ENCODE assay signal across 1 cellular context in the genomic region with DNA sequence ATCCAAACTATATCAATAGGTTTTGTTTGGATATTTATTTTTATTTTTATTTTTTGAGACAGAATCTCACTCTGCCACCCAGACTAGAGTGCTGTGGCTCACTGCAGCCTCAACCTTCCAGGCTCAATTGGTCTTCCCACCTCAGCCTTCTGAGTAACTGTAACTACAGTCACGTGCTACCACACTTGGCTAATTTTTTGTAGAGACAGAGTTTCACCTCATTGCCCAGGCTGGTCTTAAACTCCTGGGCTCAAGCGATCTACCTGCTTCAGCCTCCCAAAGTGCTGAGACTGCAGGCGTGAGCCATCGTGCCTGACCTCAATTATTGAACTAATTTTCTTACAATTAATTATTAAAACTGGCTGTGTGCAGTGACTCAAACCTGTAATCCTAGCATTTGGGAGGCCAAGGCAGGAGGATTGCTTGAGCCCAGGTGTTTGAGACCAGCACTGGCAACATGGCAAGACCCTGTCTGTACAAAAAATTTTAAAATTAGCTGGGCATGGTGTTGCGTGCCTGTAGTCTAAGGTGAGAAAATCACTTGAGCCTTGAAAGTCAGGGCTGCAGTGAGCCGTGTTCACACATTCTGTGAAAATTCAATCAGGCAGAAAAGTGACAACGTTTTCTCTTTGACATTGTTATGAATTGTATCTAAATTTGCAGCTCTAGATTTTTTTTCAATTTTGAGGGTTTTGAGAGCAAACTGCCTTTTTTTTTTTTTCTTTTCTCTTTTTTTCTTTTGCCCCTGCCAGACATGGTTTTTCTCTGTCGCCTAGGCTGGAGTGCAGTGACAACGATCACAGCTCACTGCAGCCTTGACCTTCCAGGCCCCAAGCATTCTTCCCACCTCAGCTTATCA.
TF ChIP-seq lines count a peak whose summit lies in the region.

No MANE protein-coding gene starts in this region.

TF ChIP-seq in GM12878, 131 proteins besides CTCF, POLR2A, EP300 and RAD21 (continued from another document and continues in another):
- TF ChIP-seq, protein P1, sequence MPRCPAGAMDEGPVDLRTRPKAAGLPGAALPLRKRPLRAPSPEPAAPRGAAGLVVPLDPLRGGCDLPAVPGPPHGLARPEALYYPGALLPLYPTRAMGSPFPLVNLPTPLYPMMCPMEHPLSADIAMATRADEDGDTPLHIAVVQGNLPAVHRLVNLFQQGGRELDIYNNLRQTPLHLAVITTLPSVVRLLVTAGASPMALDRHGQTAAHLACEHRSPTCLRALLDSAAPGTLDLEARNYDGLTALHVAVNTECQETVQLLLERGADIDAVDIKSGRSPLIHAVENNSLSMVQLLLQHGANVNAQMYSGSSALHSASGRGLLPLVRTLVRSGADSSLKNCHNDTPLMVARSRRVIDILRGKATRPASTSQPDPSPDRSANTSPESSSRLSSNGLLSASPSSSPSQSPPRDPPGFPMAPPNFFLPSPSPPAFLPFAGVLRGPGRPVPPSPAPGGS (IDR thresholded peaks at IDR 0.05; ENCODE audit: borderline replicate concordance, insufficient read depth, low read depth, low read length, poor library complexity, severe bottlenecking), result no peak
- no peak for TF ChIP-seq POLR2AphosphoS2 (IDR thresholded peaks at IDR 0.05; ENCODE audit: low read depth, low read length)
- no peak for TF ChIP-seq USF1 (IDR thresholded peaks at IDR 0.05; ENCODE audit: borderline replicate concordance, extremely low read length, insufficient read depth, low read depth, low read length)
- no peak for TF ChIP-seq ZBED1 (IDR thresholded peaks at IDR 0.05; ENCODE audit: borderline replicate concordance)
- TF ChIP-seq LARP7 (IDR thresholded peaks at IDR 0.05), result 0 out of 2 replicates have a peak, but pooled peaks have one; percentile 16
- TF ChIP-seq IRF4 (IDR thresholded peaks at IDR 0.05; ENCODE audit: low read depth, low read length), result no peak
- no peak for TF ChIP-seq YBX1 (IDR thresholded peaks at IDR 0.05)
- TF ChIP-seq, protein P2, sequence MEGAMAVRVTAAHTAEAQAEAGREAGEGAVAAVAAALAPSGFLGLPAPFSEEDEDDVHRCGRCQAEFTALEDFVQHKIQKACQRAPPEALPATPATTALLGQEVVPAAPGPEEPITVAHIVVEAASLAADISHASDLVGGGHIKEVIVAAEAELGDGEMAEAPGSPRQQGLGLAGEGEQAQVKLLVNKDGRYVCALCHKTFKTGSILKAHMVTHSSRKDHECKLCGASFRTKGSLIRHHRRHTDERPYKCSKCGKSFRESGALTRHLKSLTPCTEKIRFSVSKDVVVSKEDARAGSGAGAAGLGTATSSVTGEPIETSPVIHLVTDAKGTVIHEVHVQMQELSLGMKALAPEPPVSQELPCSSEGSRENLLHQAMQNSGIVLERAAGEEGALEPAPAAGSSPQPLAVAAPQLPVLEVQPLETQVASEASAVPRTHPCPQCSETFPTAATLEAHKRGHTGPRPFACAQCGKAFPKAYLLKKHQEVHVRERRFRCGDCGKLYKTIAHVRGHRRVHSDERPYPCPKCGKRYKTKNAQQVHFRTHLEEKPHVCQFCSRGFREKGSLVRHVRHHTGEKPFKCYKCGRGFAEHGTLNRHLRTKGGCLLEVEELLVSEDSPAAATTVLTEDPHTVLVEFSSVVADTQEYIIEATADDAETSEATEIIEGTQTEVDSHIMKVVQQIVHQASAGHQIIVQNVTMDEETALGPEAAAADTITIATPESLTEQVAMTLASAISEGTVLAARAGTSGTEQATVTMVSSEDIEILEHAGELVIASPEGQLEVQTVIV (IDR thresholded peaks at IDR 0.05; ENCODE audit: borderline replicate concordance, partially characterized antibody), result no peak
- TF ChIP-seq ZNF384 (IDR thresholded peaks at IDR 0.05; ENCODE audit: borderline replicate concordance, low read depth, low read length), result peak; percentile 97
- peak; percentile 43; the same call in 1 of the 2 replicates for TF ChIP-seq SMARCA5 (IDR thresholded peaks at IDR 0.05)
- TF ChIP-seq MEF2B (IDR thresholded peaks at IDR 0.05; ENCODE audit: partially characterized antibody, poor library complexity, severe bottlenecking), result peak; percentile 77
- no peak for TF ChIP-seq FOS (IDR thresholded peaks at IDR 0.05; ENCODE audit: borderline replicate concordance, extremely low read depth, insufficient read length)
- TF ChIP-seq, protein P3, sequence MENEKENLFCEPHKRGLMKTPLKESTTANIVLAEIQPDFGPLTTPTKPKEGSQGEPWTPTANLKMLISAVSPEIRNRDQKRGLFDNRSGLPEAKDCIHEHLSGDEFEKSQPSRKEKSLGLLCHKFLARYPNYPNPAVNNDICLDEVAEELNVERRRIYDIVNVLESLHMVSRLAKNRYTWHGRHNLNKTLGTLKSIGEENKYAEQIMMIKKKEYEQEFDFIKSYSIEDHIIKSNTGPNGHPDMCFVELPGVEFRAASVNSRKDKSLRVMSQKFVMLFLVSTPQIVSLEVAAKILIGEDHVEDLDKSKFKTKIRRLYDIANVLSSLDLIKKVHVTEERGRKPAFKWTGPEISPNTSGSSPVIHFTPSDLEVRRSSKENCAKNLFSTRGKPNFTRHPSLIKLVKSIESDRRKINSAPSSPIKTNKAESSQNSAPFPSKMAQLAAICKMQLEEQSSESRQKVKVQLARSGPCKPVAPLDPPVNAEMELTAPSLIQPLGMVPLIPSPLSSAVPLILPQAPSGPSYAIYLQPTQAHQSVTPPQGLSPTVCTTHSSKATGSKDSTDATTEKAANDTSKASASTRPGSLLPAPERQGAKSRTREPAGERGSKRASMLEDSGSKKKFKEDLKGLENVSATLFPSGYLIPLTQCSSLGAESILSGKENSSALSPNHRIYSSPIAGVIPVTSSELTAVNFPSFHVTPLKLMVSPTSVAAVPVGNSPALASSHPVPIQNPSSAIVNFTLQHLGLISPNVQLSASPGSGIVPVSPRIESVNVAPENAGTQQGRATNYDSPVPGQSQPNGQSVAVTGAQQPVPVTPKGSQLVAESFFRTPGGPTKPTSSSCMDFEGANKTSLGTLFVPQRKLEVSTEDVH (IDR thresholded peaks at IDR 0.05; ENCODE audit: low read depth, partially characterized antibody), result no peak
- no peak for TF ChIP-seq RBBP5 (conservative IDR thresholded peaks at IDR 0.05)
- 0 out of 2 replicates have a peak, but pooled peaks have one; percentile 11 for TF ChIP-seq RUNX3 (IDR thresholded peaks at IDR 0.05; ENCODE audit: low read length)
- peak; percentile 60 for TF ChIP-seq ZNF217 (IDR thresholded peaks at IDR 0.05)
- peak; percentile 36 to 60; a peak in 3 of 4 replicates for TF ChIP-seq IKZF2 (IDR thresholded peaks at IDR 0.05)
- TF ChIP-seq ZBTB4 (CRISPR knock-in tag; IDR thresholded peaks at IDR 0.05), result no peak
- no peak for TF ChIP-seq EED (IDR thresholded peaks at IDR 0.05; ENCODE audit: low read depth)
- TF ChIP-seq STAT1 (conservative IDR thresholded peaks at IDR 0.05), result no peak
- TF ChIP-seq HCFC1 (IDR thresholded peaks at IDR 0.05; ENCODE audit: low read length), result no peak
- no peak for TF ChIP-seq CREM (IDR thresholded peaks at IDR 0.05; ENCODE audit: low read depth)
- 0 out of 2 replicates have a peak, but pooled peaks have one; percentile 19 for TF ChIP-seq CHD2 (IDR thresholded peaks at IDR 0.05; ENCODE audit: borderline replicate concordance, low read depth, low read length)
- no peak for TF ChIP-seq ZNF274 (IDR thresholded peaks at IDR 0.05; ENCODE audit: insufficient read depth, insufficient read length)
- no peak for TF ChIP-seq SRF (IDR thresholded peaks at IDR 0.05; ENCODE audit: low read depth in 2 of 2, low read length in 2 of 2)
- peak; percentile 37 for TF ChIP-seq IKZF1 (conservative IDR thresholded peaks at IDR 0.05)
- TF ChIP-seq RCOR1 (conservative IDR thresholded peaks at IDR 0.05; ENCODE audit: low read depth, low read length), result 0 out of 2 replicates have a peak, but pooled peaks have one; percentile 35
- TF ChIP-seq STAT3 (IDR thresholded peaks at IDR 0.05; ENCODE audit: low read depth, low read length), result no peak
- no peak for TF ChIP-seq GABPA (IDR thresholded peaks at IDR 0.05; ENCODE audit: low read depth)
- TF ChIP-seq NBN (IDR thresholded peaks at IDR 0.05), result peak; percentile 91
- no peak for TF ChIP-seq KLF5 (IDR thresholded peaks at IDR 0.05; ENCODE audit: partially characterized antibody)
- TF ChIP-seq SP1 (IDR thresholded peaks at IDR 0.05; ENCODE audit: low read depth, low read length), result no peak
- TF ChIP-seq RAD51 (IDR thresholded peaks at IDR 0.05), result peak; percentile 86
- TF ChIP-seq SREBF1 (IDR thresholded peaks at IDR 0.05; ENCODE audit: low read length), result no peak
- TF ChIP-seq NFIC (IDR thresholded peaks at IDR 0.05; ENCODE audit: low read depth, low read length), result 0 out of 2 replicates have a peak, but pooled peaks have one; percentile 48
- no peak for TF ChIP-seq NFXL1 (IDR thresholded peaks at IDR 0.05; ENCODE audit: borderline replicate concordance)
- TF ChIP-seq EZH2 (IDR thresholded peaks at IDR 0.05; ENCODE audit: borderline replicate concordance, control insufficient read depth, low read depth, low read length), result no peak
- no peak for TF ChIP-seq RB1 (IDR thresholded peaks at IDR 0.05; ENCODE audit: borderline replicate concordance)
- no peak for TF ChIP-seq TCF3 (IDR thresholded peaks at IDR 0.05; ENCODE audit: borderline replicate concordance, insufficient read depth, low read depth, low read length)
- no peak for TF ChIP-seq BRCA1 (IDR thresholded peaks at IDR 0.05; ENCODE audit: low read depth, low read length)
- peak; percentile 60; the same call in 1 of the 2 replicates for TF ChIP-seq MYB (IDR thresholded peaks at IDR 0.05; ENCODE audit: borderline replicate concordance, low read depth, low read length)
- TF ChIP-seq NR2F1 (conservative IDR thresholded peaks at IDR 0.05), result peak; percentile 62; the same call in 1 of the 2 replicates
- no peak for TF ChIP-seq TCF12 (IDR thresholded peaks at IDR 0.05; ENCODE audit: low read depth, low read length)
- TF ChIP-seq NR2C2 (IDR thresholded peaks at IDR 0.05; ENCODE audit: borderline replicate concordance, control insufficient read depth, insufficient read length, low read depth), result no peak
- TF ChIP-seq NRF1 (conservative IDR thresholded peaks at IDR 0.05; ENCODE audit: low read depth, low read length), result no peak
- TF ChIP-seq CHD4 (IDR thresholded peaks at IDR 0.05), result no peak
- no peak for TF ChIP-seq SUZ12 (IDR thresholded peaks at IDR 0.05; ENCODE audit: unreplicated experiment)
- TF ChIP-seq ASH2L (IDR thresholded peaks at IDR 0.05; ENCODE audit: borderline replicate concordance, low read depth), result no peak
- TF ChIP-seq HDAC6 (IDR thresholded peaks at IDR 0.05; ENCODE audit: unreplicated experiment), result no peak
- peak; percentile 65 for TF ChIP-seq ATF7 (IDR thresholded peaks at IDR 0.05; ENCODE audit: low read depth)
- TF ChIP-seq ZSCAN29 (IDR thresholded peaks at IDR 0.05), result no peak
- no peak for TF ChIP-seq ZNF207 (IDR thresholded peaks at IDR 0.05; ENCODE audit: borderline replicate concordance)
- 0 out of 2 replicates have a peak, but pooled peaks have one; percentile 16 for TF ChIP-seq PAX5 (IDR thresholded peaks at IDR 0.05; ENCODE audit: borderline replicate concordance, low read depth, low read length)
- peak; percentile 67; the same call in 1 of the 2 replicates for TF ChIP-seq RELB (IDR thresholded peaks at IDR 0.05; ENCODE audit: low read depth)
- TF ChIP-seq ATF3 (IDR thresholded peaks at IDR 0.05; ENCODE audit: borderline replicate concordance, extremely low read depth, low read depth, low read length), result no peak
- no peak for TF ChIP-seq CHD1 (IDR thresholded peaks at IDR 0.05; ENCODE audit: low read depth, low read length)
- TF ChIP-seq TAF1 (IDR thresholded peaks at IDR 0.05; ENCODE audit: borderline replicate concordance, low read depth, low read length), result no peak
- TF ChIP-seq ESRRA (IDR thresholded peaks at IDR 0.05; ENCODE audit: low read length), result peak; percentile 31; the same call in 1 of the 2 replicates
- no peak for TF ChIP-seq YY1 (IDR thresholded peaks at IDR 0.05; ENCODE audit: low read depth, low read length)
- TF ChIP-seq CBX3 (IDR thresholded peaks at IDR 0.05; ENCODE audit: borderline replicate concordance, low read depth), result no peak
- TF ChIP-seq PAX8 (IDR thresholded peaks at IDR 0.05), result no peak
